In genomic region chr7:106905734-106906133, GRCh38 we compare ENCODE assay signal across 19 cellular contexts. TPM values are rescaled to one million over a fixed set of nuclear protein-coding genes. Genes with fewer than 3 reads are reported as not detected.
"Had no signal": no experiment of that assay in that cellular context is flagged by ENCODE, and none has a peak within 500 bp of the region (broad histone marks: within the 10 kb centered on the region; RNA-seq: fewer than 3 reads in every experiment).

No MANE protein-coding gene starts in this region.

- H3K27ac Mint-ChIP-seq: activated naive CD4-positive, alpha-beta T cell treated with anti-CD3 and anti-CD28 coated beads, Interleukin-2, amount 50 U/mL, for 24 hours; neural progenitor cell; stimulated activated naive CD8-positive, alpha-beta T cell treated with anti-CD3 and anti-CD28 coated beads, Interleukin-15, Interleukin-2, amounts not matched to agents 100 ng/mL and 50 ng/mL, for 24 hours had no signal

- DNase-seq: activated CD8-positive, alpha-beta memory T cell treated with anti-CD3 and anti-CD28 coated beads for 24 hours; activated CD8-positive, alpha-beta memory T cell treated with anti-CD3 and anti-CD28 coated beads, Interleukin-2, amount 50 U/mL, for 48 hours; activated gamma-delta T cell; erythroblast; left lung; midbrain; pancreas; right lobe of liver; small intestine; stimulated activated CD4-positive, alpha-beta T cell treated with anti-CD3 and anti-CD28 coated beads, Interleukin-15, amount 100 ng/mL, for 24 hours; stimulated activated CD4-positive, alpha-beta T cell treated with anti-CD3 and anti-CD28 coated beads, Interleukin-2, amount 100 ng/mL, for 48 hours; transverse colon had no signal

- H3K9me3 ChIP-seq: breast epithelium, left lung, pancreas, right lobe of liver, transverse colon, vagina had no signal

- H3K4me1 ChIP-seq: breast epithelium, neural progenitor cell, pancreas, right lobe of liver, transverse colon, vagina had no signal

- H3K9me3 Mint-ChIP-seq: activated naive CD4-positive, alpha-beta T cell treated with anti-CD3 and anti-CD28 coated beads, Interleukin-2, amount 50 U/mL, for 24 hours; stimulated activated naive CD8-positive, alpha-beta T cell treated with anti-CD3 and anti-CD28 coated beads, Interleukin-15, Interleukin-2, amounts not matched to agents 100 ng/mL and 50 ng/mL, for 24 hours had no signal

- H3K36me3 ChIP-seq: breast epithelium, neural progenitor cell, pancreas, right lobe of liver, transverse colon, vagina had no signal

- H3K9ac ChIP-seq: neural progenitor cell had no signal

- H2AFZ ChIP-seq: neural progenitor cell had no signal

- H3K4me3 Mint-ChIP-seq: activated naive CD4-positive, alpha-beta T cell treated with anti-CD3 and anti-CD28 coated beads, Interleukin-2, amount 50 U/mL, for 24 hours; neural progenitor cell; stimulated activated naive CD8-positive, alpha-beta T cell treated with anti-CD3 and anti-CD28 coated beads, Interleukin-15, Interleukin-2, amounts not matched to agents 100 ng/mL and 50 ng/mL, for 24 hours had no signal

- H3K4me3 ChIP-seq: breast epithelium, coronary artery, left lung, neural progenitor cell, pancreas, right lobe of liver, transverse colon, vagina had no signal

- H3K4me2 ChIP-seq: neural progenitor cell had no signal

- H3K27ac ChIP-seq: breast epithelium, coronary artery, left lung, neural progenitor cell, pancreas, right lobe of liver, transverse colon, vagina had no signal

- H3K36me3 Mint-ChIP-seq: neural progenitor cell had no signal

- ATAC-seq: left lung, pancreas, right lobe of liver had no signal

- H3K27me3 Mint-ChIP-seq: activated naive CD4-positive, alpha-beta T cell treated with anti-CD3 and anti-CD28 coated beads, Interleukin-2, amount 50 U/mL, for 24 hours; stimulated activated naive CD8-positive, alpha-beta T cell treated with anti-CD3 and anti-CD28 coated beads, Interleukin-15, Interleukin-2, amounts not matched to agents 100 ng/mL and 50 ng/mL, for 24 hours had no signal

- H3K27me3 ChIP-seq: breast epithelium, left lung, pancreas, right lobe of liver, transverse colon, vagina had no signal

RNA-seq across cellular contexts. Expression of gene PIK3CG, which starts 40.7 kb away (rescaled TPM):
- total RNA-seq: myocyte had no signal
